11 cellular contexts compared by ENCODE assay signal in the genomic region with DNA sequence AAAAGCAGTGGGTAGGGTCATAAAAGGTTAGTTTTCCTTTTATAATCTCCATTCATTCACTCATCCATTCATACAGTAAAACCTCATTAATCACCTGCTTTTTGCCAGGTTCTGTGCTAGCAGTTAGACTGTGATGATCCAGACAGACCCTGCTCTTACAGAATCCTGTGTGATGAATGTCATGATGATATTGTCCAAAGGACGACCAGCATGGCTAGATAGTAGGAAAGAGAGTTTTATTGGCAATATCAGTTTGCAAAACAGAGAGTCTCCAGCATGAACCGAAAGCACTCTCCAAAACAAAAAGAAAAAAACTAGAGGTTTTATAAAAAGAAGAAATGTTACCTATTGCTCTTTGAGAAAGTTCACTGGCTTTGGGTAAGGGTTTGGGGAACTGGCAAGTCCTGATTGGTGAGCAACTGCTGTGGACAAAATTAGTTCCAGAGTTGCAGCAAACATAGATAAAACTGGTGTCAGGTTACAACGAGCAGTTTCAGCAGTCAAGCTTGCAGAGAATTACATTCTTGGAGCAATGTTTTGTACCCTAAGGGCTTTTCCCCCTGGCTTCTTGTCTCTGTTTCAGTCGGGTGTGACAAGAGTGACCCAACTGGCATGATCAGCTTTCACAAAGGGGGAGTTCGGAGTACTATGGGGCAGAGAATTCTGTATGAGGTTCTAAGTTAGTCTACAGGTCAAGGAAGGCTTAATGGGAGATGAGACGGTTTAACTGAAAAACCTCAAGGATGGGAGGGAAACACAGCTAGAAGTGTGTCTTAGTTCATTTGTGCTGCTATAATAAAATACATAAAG. TPM values are rescaled to one million over a fixed set of nuclear protein-coding genes. Genes with fewer than 3 reads are reported as not detected.
DNase-seq lines count a peak whose midpoint lies in the region; ATAC-seq and TF ChIP-seq lines count a peak whose summit lies in the region.
"Had no signal": no experiment of that assay in that cellular context is flagged by ENCODE, and none has a peak within 500 bp of the region (broad histone marks: within the 10 kb centered on the region; RNA-seq: fewer than 3 reads in every experiment).

No MANE protein-coding gene starts in this region.

- DNase-seq in GM04504 (ENCODE audit: low read depth) (peak; percentile 47), NCI-H146 treated with DMSO at 0.1 percent for 48 hours (lab: John Stamatoyannopoulos, UW; ENCODE audit: unreplicated experiment) (peak; percentile 69), choroid plexus epithelial cell (ENCODE audit: low read depth) (peak; percentile 93)
- no peak for DNase-seq in activated T-helper 1 cell treated with anti-CD3 and anti-CD28 coated beads, Interleukin-12 subunit alpha, Interleukin-12 subunit beta, Interleukin-2, Interleukin-4 antibody, amounts not matched to agents 30 ng/mL and 10 ng/mL and 1 ng/mL, durations not matched to agents 14 hours and 24 hours and 36 hours (ENCODE audit: low spot score)
- no peak for DNase-seq in naive thymus-derived CD4-positive, alpha-beta T cell
- DNase-seq: activated naive CD8-positive, alpha-beta T cell treated with anti-CD3 and anti-CD28 coated beads for 36 hours; natural killer cell; NCI-H2081 treated with DMSO at 0.1 percent for 48 hours had no signal

- H3K27ac ChIP-seq in neutrophil = peak overlapping the region; percentile 68
- H3K27ac ChIP-seq in gastroesophageal sphincter = no peak overlapping the region
- no peak overlapping the region for H3K27ac ChIP-seq in naive thymus-derived CD4-positive, alpha-beta T cell (ENCODE audit: low read depth, low read length)

- H3K4me1 Mint-ChIP-seq in activated T-helper 1 cell treated with anti-CD3 and anti-CD28 coated beads, Interleukin-12 subunit alpha, Interleukin-12 subunit beta, Interleukin-2, Interleukin-4 antibody, amounts not matched to agents 30 ng/mL and 10 ng/mL and 1 ng/mL, durations not matched to agents 14 hours and 24 hours and 36 hours (ENCODE audit: low read depth) = peaks cover 5% of the 10 kb centered on the region
- H3K4me1 Mint-ChIP-seq in naive thymus-derived CD4-positive, alpha-beta T cell = peaks cover 0 to 11% (median 9%) of the 10 kb centered on the region in 7 donors

- ATAC-seq in GM18498 (IDR thresholded peaks at IDR 0.05; ENCODE audit: unreplicated experiment) = no peak
- ATAC-seq in gastroesophageal sphincter = no peak
- no peak for ATAC-seq in naive thymus-derived CD4-positive, alpha-beta T cell
- ATAC-seq: natural killer cell had no signal

- no peaks in the 10 kb centered on the region for H3K36me3 ChIP-seq in neutrophil
- H3K36me3 ChIP-seq in gastroesophageal sphincter = peaks cover 0 to 6% of the 10 kb centered on the region in 2 donors
- peaks cover 0 to 8% (median 0%) of the 10 kb centered on the region in 3 experiments for H3K36me3 ChIP-seq in naive thymus-derived CD4-positive, alpha-beta T cell (ENCODE audit: control insufficient read depth in 2 of 3, insufficient read depth in 3 of 3, low read length in 3 of 3)

- CTCF ChIA-PET in naive thymus-derived CD4-positive, alpha-beta T cell (lab: Charles Lee) = no interaction called here

- H3K27ac Mint-ChIP-seq in activated T-helper 1 cell treated with anti-CD3 and anti-CD28 coated beads, Interleukin-12 subunit alpha, Interleukin-12 subunit beta, Interleukin-2, Interleukin-4 antibody, amounts not matched to agents 30 ng/mL and 10 ng/mL and 1 ng/mL, durations not matched to agents 14 hours and 24 hours and 36 hours = no peak overlapping the region
- H3K27ac Mint-ChIP-seq in naive thymus-derived CD4-positive, alpha-beta T cell = no peak overlapping the region
- H3K27ac Mint-ChIP-seq: activated naive CD8-positive, alpha-beta T cell treated with anti-CD3 and anti-CD28 coated beads for 36 hours; natural killer cell had no signal

- TF ChIP-seq EP300 in gastroesophageal sphincter (IDR thresholded peaks at IDR 0.05) = no peak

- peak overlapping the region; percentile 9 for H3K4me3 ChIP-seq in choroid plexus epithelial cell (ENCODE audit: low read depth, low read length)
- H3K4me3 ChIP-seq in neutrophil (ENCODE audit: low read depth in 1 of 2, low read length in 1 of 2) = no peak overlapping the region
- H3K4me3 ChIP-seq in gastroesophageal sphincter = no peak overlapping the region
- H3K4me3 ChIP-seq in naive thymus-derived CD4-positive, alpha-beta T cell (ENCODE audit: low read length) = no peak overlapping the region

- peaks cover 34% of the 10 kb centered on the region for H3K36me3 Mint-ChIP-seq in activated T-helper 1 cell treated with anti-CD3 and anti-CD28 coated beads, Interleukin-12 subunit alpha, Interleukin-12 subunit beta, Interleukin-2, Interleukin-4 antibody, amounts not matched to agents 30 ng/mL and 10 ng/mL and 1 ng/mL, durations not matched to agents 14 hours and 24 hours and 36 hours (ENCODE audit: low read depth)
- peaks cover 20 to 69% (median 63%) of the 10 kb centered on the region in 5 donors for H3K36me3 Mint-ChIP-seq in naive thymus-derived CD4-positive, alpha-beta T cell

- intact Hi-C loops in activated T-helper 1 cell treated with anti-CD3 and anti-CD28 coated beads, Interleukin-12 subunit alpha, Interleukin-12 subunit beta, Interleukin-2, Interleukin-4 antibody, amounts not matched to agents 30 ng/mL and 10 ng/mL and 1 ng/mL, durations not matched to agents 14 hours and 24 hours and 36 hours (cut with micrococcal nuclease) = no loop called here
- intact Hi-C loops in naive thymus-derived CD4-positive, alpha-beta T cell (cut with micrococcal nuclease) = no loop called here

- 30 to 54% methylated on average over 4 to 6 of the region's 6 CpGs for whole genome bisulfite sequencing in gastroesophageal sphincter (ENCODE audit: low coverage in 1 of 2), 2 donors

- TF ChIP-seq CTCF in choroid plexus epithelial cell (conservative IDR thresholded peaks at IDR 0.05; ENCODE audit: low read depth, low read length) (no peak), neutrophil (IDR thresholded peaks at IDR 0.05) (no peak), gastroesophageal sphincter (IDR thresholded peaks at IDR 0.05) (no peak)

- H3K4me3 Mint-ChIP-seq in activated T-helper 1 cell treated with anti-CD3 and anti-CD28 coated beads, Interleukin-12 subunit alpha, Interleukin-12 subunit beta, Interleukin-2, Interleukin-4 antibody, amounts not matched to agents 30 ng/mL and 10 ng/mL and 1 ng/mL, durations not matched to agents 14 hours and 24 hours and 36 hours = no peak overlapping the region
- no peak overlapping the region for H3K4me3 Mint-ChIP-seq in naive thymus-derived CD4-positive, alpha-beta T cell
- H3K4me3 Mint-ChIP-seq: activated naive CD8-positive, alpha-beta T cell treated with anti-CD3 and anti-CD28 coated beads for 36 hours; natural killer cell had no signal

- no peak for TF ChIP-seq POLR2A in gastroesophageal sphincter (IDR thresholded peaks at IDR 0.05)

- H3K27me3 Mint-ChIP-seq in activated T-helper 1 cell treated with anti-CD3 and anti-CD28 coated beads, Interleukin-12 subunit alpha, Interleukin-12 subunit beta, Interleukin-2, Interleukin-4 antibody, amounts not matched to agents 30 ng/mL and 10 ng/mL and 1 ng/mL, durations not matched to agents 14 hours and 24 hours and 36 hours (ENCODE audit: insufficient read depth) = no peaks in the 10 kb centered on the region
- no peaks in the 10 kb centered on the region for H3K27me3 Mint-ChIP-seq in naive thymus-derived CD4-positive, alpha-beta T cell
- H3K27me3 Mint-ChIP-seq: activated naive CD8-positive, alpha-beta T cell treated with anti-CD3 and anti-CD28 coated beads for 36 hours had no signal

- no peaks in the 10 kb centered on the region for H3K27me3 ChIP-seq in neutrophil
- no peaks in the 10 kb centered on the region for H3K27me3 ChIP-seq in gastroesophageal sphincter
- H3K27me3 ChIP-seq in naive thymus-derived CD4-positive, alpha-beta T cell (ENCODE audit: control insufficient read depth in 2 of 2, insufficient read depth in 2 of 2, low read length in 2 of 2) = no peaks in the 10 kb centered on the region

- POLR2A ChIA-PET in naive thymus-derived CD4-positive, alpha-beta T cell (lab: Charles Lee) = no interaction called here

- H3K4me1 ChIP-seq in neutrophil (ENCODE audit: control insufficient read depth in 1 of 2, insufficient read depth in 1 of 2, low read depth in 1 of 2, low read length in 1 of 2) = peaks cover 8 to 29% of the 10 kb centered on the region in 2 experiments
- H3K4me1 ChIP-seq in gastroesophageal sphincter = peaks cover 0 to 37% (median 10%) of the 10 kb centered on the region in 3 donors
- H3K4me1 ChIP-seq in naive thymus-derived CD4-positive, alpha-beta T cell (ENCODE audit: control insufficient read depth in 2 of 2, insufficient read depth in 2 of 2, low read length in 2 of 2) = no peaks in the 10 kb centered on the region

- H3K9me3 ChIP-seq in neutrophil (no peaks in the 10 kb centered on the region), gastroesophageal sphincter (no peaks in the 10 kb centered on the region)
- H3K9me3 ChIP-seq in naive thymus-derived CD4-positive, alpha-beta T cell (ENCODE audit: control insufficient read depth in 2 of 3, low read length in 3 of 3) = peaks cover 0 to 6% (median 0%) of the 10 kb centered on the region in 3 experiments

- peaks cover 9% of the 10 kb centered on the region for H3K9me3 Mint-ChIP-seq in activated T-helper 1 cell treated with anti-CD3 and anti-CD28 coated beads, Interleukin-12 subunit alpha, Interleukin-12 subunit beta, Interleukin-2, Interleukin-4 antibody, amounts not matched to agents 30 ng/mL and 10 ng/mL and 1 ng/mL, durations not matched to agents 14 hours and 24 hours and 36 hours
- peaks cover 4 to 33% (median 11%) of the 10 kb centered on the region in 11 donors for H3K9me3 Mint-ChIP-seq in naive thymus-derived CD4-positive, alpha-beta T cell

RNA-seq across cellular contexts. Expression of a gene that starts 58.3 kb away (rescaled TPM):
- total RNA-seq in activated T-helper 1 cell treated with anti-CD3 and anti-CD28 coated beads, Interleukin-12 subunit alpha, Interleukin-12 subunit beta, Interleukin-2, Interleukin-4 antibody, amounts not matched to agents 30 ng/mL and 10 ng/mL and 1 ng/mL, durations not matched to agents 14 hours and 24 hours and 36 hours = 72.3 and 77.8 TPM in 2 replicates
- total RNA-seq in gastroesophageal sphincter = 10 to 100 TPM; 37.5 to 47.5 (median 42.2) TPM
- total RNA-seq in naive thymus-derived CD4-positive, alpha-beta T cell = 10 to 100 TPM; 21.1 to 39.5 (median 24.7) TPM
- 10 to 100 TPM; 20.3 to 27.7 TPM for polyA plus RNA-seq in naive thymus-derived CD4-positive, alpha-beta T cell

Comparison
In these comparisons a context has a peak if more than half of its experiments do, and no peak if none do; other contexts are left out.
1. DNase-seq: peak in GM04504 (single experiment), NCI-H146 treated with DMSO at 0.1 percent for 48 hours (single experiment) and choroid plexus epithelial cell (single experiment); none in activated T-helper 1 cell treated with anti-CD3 and anti-CD28 coated beads, Interleukin-12 subunit alpha, Interleukin-12 subunit beta, Interleukin-2, Interleukin-4 antibody, amounts not matched to agents 30 ng/mL and 10 ng/mL and 1 ng/mL, durations not matched to agents 14 hours and 24 hours and 36 hours (single experiment) and naive thymus-derived CD4-positive, alpha-beta T cell (0 of 9).